ENCODE assay signal across 9 cellular contexts in the genomic region with DNA sequence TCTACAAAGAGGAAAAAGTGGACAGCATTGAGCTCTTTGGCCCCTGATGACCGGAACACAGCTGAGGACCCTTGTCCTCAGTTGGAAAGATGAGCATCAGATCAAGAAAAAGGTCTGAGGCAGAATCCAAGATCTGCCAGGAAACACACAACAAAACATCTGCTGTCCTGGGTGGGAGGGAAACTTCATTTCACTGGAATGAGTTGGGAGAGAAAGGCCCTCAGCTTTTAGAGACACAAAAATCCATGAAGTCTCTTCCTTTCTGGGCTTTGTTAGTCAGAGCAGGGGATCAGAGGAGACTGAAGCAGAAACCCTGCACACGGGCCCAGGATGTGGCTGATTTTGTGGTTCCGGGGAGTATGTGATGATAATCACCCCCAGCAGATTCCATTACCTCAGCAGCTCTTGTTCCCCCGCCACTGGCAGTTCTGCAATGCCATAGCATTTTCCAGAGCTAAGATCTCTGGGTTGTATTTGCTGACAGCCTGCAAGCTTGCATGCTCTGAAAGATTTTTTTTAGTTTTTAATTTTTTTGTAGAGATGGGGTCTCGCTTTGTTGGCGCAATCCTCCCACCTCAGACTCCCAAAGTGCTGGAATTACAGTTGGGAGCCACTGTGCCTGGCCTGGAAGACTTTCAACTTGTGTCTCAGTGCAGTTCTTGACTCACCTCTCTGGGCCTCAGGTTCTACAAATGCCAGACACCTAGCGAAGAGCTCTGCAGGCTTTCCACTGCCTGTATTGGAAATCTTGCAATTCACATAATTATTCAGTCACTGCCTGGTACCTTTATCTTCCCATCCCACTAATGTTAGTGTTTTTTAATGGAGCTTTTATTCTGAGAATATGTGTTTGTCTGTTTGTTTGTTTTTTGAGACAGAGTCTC. TPM values are rescaled to one million over a fixed set of nuclear protein-coding genes. Genes with fewer than 3 reads are reported as not detected.
DNase-seq lines count a peak whose midpoint lies in the region; ATAC-seq and TF ChIP-seq lines count a peak whose summit lies in the region.
"Had no signal": no experiment of that assay in that cellular context is flagged by ENCODE, and none has a peak within 500 bp of the region (broad histone marks: within the 10 kb centered on the region; RNA-seq: fewer than 3 reads in every experiment).

No MANE protein-coding gene starts in this region.

- H3K36me3 ChIP-seq in ascending aorta = peaks cover 7 to 50% of the 10 kb centered on the region in 2 donors

- H3K9me3 Mint-ChIP-seq in IgD-negative memory B cell = peaks cover 0 to 16% (median 6%) of the 10 kb centered on the region in 3 donors
- peaks cover 4% of the 10 kb centered on the region for H3K9me3 Mint-ChIP-seq in glutamatergic neuron (ENCODE audit: unreplicated experiment)

- no peak overlapping the region for H3K27ac ChIP-seq in ascending aorta

- H3K4me1 Mint-ChIP-seq in IgD-negative memory B cell = peaks cover 14 to 18% (median 15%) of the 10 kb centered on the region in 3 donors
- H3K4me1 Mint-ChIP-seq in glutamatergic neuron (ENCODE audit: low read depth, unreplicated experiment) = no peaks in the 10 kb centered on the region

- H3K27me3 Mint-ChIP-seq in IgD-negative memory B cell = no peaks in the 10 kb centered on the region
- no peaks in the 10 kb centered on the region for H3K27me3 Mint-ChIP-seq in glutamatergic neuron (ENCODE audit: unreplicated experiment)

- TF ChIP-seq CTCF in fibroblast of mammary gland (conservative IDR thresholded peaks at IDR 0.05; ENCODE audit: control insufficient read depth, insufficient read depth, low read depth, low read length) (no peak), glutamatergic neuron (IDR thresholded peaks at IDR 0.05; ENCODE audit: partially characterized antibody, unreplicated experiment) (no peak), ascending aorta (IDR thresholded peaks at IDR 0.05) (no peak)

- H3K27ac Mint-ChIP-seq in IgD-negative memory B cell (peak overlapping the region; percentile 64 to 72 (median 69)), glutamatergic neuron (ENCODE audit: unreplicated experiment) (no peak overlapping the region)

- H3K4me3 ChIP-seq in fibroblast of mammary gland (ENCODE audit: control insufficient read depth, low read depth, low read length) = no peak overlapping the region
- H3K4me3 ChIP-seq in ascending aorta = no peak overlapping the region
- H3K4me3 ChIP-seq: lung had no signal

- H3K9me3 ChIP-seq in ascending aorta = peaks cover 0 to 15% of the 10 kb centered on the region in 2 donors

- ATAC-seq in HG02981 (IDR thresholded peaks at IDR 0.05; ENCODE audit: unreplicated experiment) = no peak

- intact Hi-C loops in ascending aorta (cut with DNase I) = loop anchor here (10.0 kb wide), 1 partner anchor 308 kb away; a partner anchor contains a TSS

- H3K4me3 Mint-ChIP-seq in IgD-negative memory B cell (peak overlapping the region in 3 of 4 donors; percentile 54 to 66 (median 55)), glutamatergic neuron (ENCODE audit: unreplicated experiment) (no peak overlapping the region)

- no peaks in the 10 kb centered on the region for H3K27me3 ChIP-seq in ascending aorta

- DNase-seq in activated CD4-positive, alpha-beta T cell treated with anti-CD3 and anti-CD28 coated beads, Interleukin-2, amount 50 U/mL, for 4 hours = peak; percentile 72 to 77
- peak; percentile 33 for DNase-seq in fibroblast of mammary gland (ENCODE audit: low read depth)
- peak; percentile 53 to 75 (median 57) for DNase-seq in stimulated activated CD4-positive, alpha-beta T cell treated with anti-CD3 and anti-CD28 coated beads, TNF-alpha, amount 100 ng/mL, for 24 hours (ENCODE audit: low read depth in 3 of 3)
- DNase-seq in glutamatergic neuron = no peak
- DNase-seq in SK-N-DZ (ENCODE audit: low spot score) = no peak
- DNase-seq in ascending aorta (ENCODE audit: low spot score in 2 of 2) = no peak

- peaks cover 8% of the 10 kb centered on the region for H3K36me3 Mint-ChIP-seq in IgD-negative memory B cell
- peaks cover 8% of the 10 kb centered on the region for H3K36me3 Mint-ChIP-seq in glutamatergic neuron (ENCODE audit: unreplicated experiment)

- no peaks in the 10 kb centered on the region for H3K4me1 ChIP-seq in ascending aorta

RNA-seq across cellular contexts. Expression of a gene that starts 5.8 kb away (rescaled TPM):
- 11.6 TPM for polyA plus RNA-seq in IgD-negative memory B cell
- total RNA-seq in glutamatergic neuron (ENCODE audit: unreplicated experiment) (24.7 TPM), ascending aorta (29.1 TPM)
- polyA plus RNA-seq in SK-N-DZ (2014; cell fraction: cytosol; rRNA removed) = 20.9 and 23.5 TPM in 2 replicates
- polyA plus RNA-seq in SK-N-DZ (2014; cell fraction: nucleus; rRNA removed) = 11.7 and 22.3 TPM in 2 replicates

RNA-seq across cellular contexts. Expression of a gene that starts 50.3 kb away (rescaled TPM):
- 1.5 TPM for polyA plus RNA-seq in IgD-negative memory B cell
- total RNA-seq in glutamatergic neuron (ENCODE audit: unreplicated experiment) (0.64 TPM), ascending aorta (not detected)
- polyA plus RNA-seq in SK-N-DZ (2014; cell fraction: cytosol; rRNA removed) = not detected in 2 replicates
- 2.0 TPM in 1 of 2 replicates, not detected in the other for polyA plus RNA-seq in SK-N-DZ (2014; cell fraction: nucleus; rRNA removed)

Comparison
In these comparisons a context has a peak if more than half of its experiments do, and no peak if none do; other contexts are left out.
1. DNase-seq: peak in activated CD4-positive, alpha-beta T cell treated with anti-CD3 and anti-CD28 coated beads, Interleukin-2, amount 50 U/mL, for 4 hours (2 of 2), fibroblast of mammary gland (single experiment) and stimulated activated CD4-positive, alpha-beta T cell treated with anti-CD3 and anti-CD28 coated beads, TNF-alpha, amount 100 ng/mL, for 24 hours (3 of 3); none in glutamatergic neuron (single experiment), SK-N-DZ (single experiment) and ascending aorta (0 of 2).